Comparison of ENCODE assay signal across 8 cellular contexts in the genomic region with DNA sequence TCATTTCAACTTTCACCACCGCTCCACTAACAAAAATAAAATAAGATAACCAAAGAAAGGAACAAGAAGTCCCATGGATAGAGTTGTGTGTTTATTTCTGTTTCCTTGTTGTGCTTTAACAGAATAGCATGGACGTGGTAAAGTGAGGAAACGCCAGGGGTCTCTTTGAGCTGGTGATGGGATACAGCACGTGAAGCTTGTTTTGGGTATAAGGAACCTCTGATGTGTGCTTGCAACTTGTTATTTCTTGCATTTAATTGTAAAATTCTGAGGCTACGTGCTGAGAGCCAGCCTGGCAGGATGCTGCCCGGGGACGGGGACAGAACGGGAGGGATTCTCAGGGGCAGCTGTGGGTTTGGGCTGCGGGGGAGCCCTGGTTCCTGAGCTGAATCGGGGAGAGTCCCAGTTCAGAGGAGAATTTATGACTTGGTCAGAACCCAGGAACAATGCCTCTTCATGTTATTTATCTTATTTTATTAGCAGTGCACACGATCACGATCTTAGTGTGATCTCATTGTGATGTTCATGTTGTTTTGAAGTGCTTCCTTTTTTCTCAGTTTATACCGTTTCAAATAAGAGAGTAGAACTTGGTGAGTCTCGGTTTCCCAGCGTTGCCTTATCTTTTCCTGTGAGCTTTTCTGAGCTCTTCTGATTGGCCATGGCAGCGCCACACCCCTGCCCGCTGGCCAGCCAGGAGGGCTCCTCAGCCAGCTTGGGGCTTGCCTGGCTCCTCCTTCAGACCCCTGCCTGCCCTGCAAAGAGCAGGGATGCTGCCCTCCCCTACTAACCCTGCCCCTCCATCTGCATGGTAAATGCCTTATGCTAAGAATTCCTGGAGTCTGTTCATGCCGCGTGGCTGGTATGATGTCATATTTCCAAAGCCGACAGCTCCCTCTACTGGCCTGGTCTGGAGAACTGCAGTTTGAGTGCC.
DNase-seq lines count a peak whose midpoint lies in the region; ATAC-seq, FAIRE-seq and TF ChIP-seq lines count a peak whose summit lies in the region.

No MANE protein-coding gene starts in this region.

- peak; percentile 21 for ATAC-seq in GM18499 (IDR thresholded peaks at IDR 0.05; ENCODE audit: insufficient read depth, unreplicated experiment)
- ATAC-seq in HG02938 (IDR thresholded peaks at IDR 0.05; ENCODE audit: unreplicated experiment): peak; percentile 27
- ATAC-seq in aorta (ENCODE audit: low FRiP score): peak; percentile 97

- H3K36me3 Mint-ChIP-seq in T-helper 2 cell treated with Interferon-gamma antibody and Interleukin-4, amounts not matched to agents 5 μg/mL and 100 μg/mL, for 36 hours (ENCODE audit: low read depth): peaks cover 2% of the 10 kb centered on the region
- H3K36me3 Mint-ChIP-seq in astrocyte (ENCODE audit: low read depth, unreplicated experiment): peaks cover 14% of the 10 kb centered on the region

- H3K9me3 ChIP-seq in astrocyte (ENCODE audit: insufficient read depth, low read depth, low read length): no peaks in the 10 kb centered on the region
- no peaks in the 10 kb centered on the region for H3K9me3 ChIP-seq in aorta (ENCODE audit: control insufficient read depth, low read length)

- peak overlapping the region; percentile 83 for H3K4me3 Mint-ChIP-seq in T-helper 2 cell treated with Interferon-gamma antibody and Interleukin-4, amounts not matched to agents 5 μg/mL and 100 μg/mL, for 36 hours
- peak overlapping the region; percentile 74 for H3K4me3 Mint-ChIP-seq in astrocyte (ENCODE audit: unreplicated experiment)

- no peaks in the 10 kb centered on the region for H4K20me1 ChIP-seq in astrocyte (ENCODE audit: insufficient read depth, low read length)

- H3K4me2 ChIP-seq in astrocyte (ENCODE audit: low read length): peak overlapping the region; percentile 80

- H3K27ac ChIP-seq in astrocyte (ENCODE audit: low read depth, low read length) (peak overlapping the region; percentile 27), rectal smooth muscle tissue (ENCODE audit: low read depth, low read length) (peak overlapping the region; percentile 12), aorta (ENCODE audit: low read depth in 1 of 2, low read length in 2 of 2) (peak overlapping the region; percentile 2 to 46)

- 1 to 2% methylated on average over 20 of the region's 20 CpGs for WGBS in aorta, 2 donors

- H3K4me1 ChIP-seq in astrocyte (ENCODE audit: insufficient read depth, low read length) (peaks cover 15% of the 10 kb centered on the region), rectal smooth muscle tissue (ENCODE audit: control insufficient read depth, insufficient read depth, low read length) (peaks cover 3% of the 10 kb centered on the region), aorta (ENCODE audit: control insufficient read depth in 1 of 2, insufficient read depth in 2 of 2, low read length in 2 of 2) (no peaks in the 10 kb centered on the region)

- H3K4me3 ChIP-seq in astrocyte (ENCODE audit: insufficient read depth, low read depth, low read length) (peak overlapping the region; percentile 25), rectal smooth muscle tissue (ENCODE audit: low read length) (peak overlapping the region; percentile 61), aorta (ENCODE audit: low read length in 2 of 2) (peak overlapping the region in 1 of 2 donors; percentile 15)

- peak overlapping the region; percentile 85 for H3K27ac Mint-ChIP-seq in T-helper 2 cell treated with Interferon-gamma antibody and Interleukin-4, amounts not matched to agents 5 μg/mL and 100 μg/mL, for 36 hours
- H3K27ac Mint-ChIP-seq in astrocyte (ENCODE audit: unreplicated experiment): peak overlapping the region; percentile 70

- intact Hi-C loops in aorta (cut with DNase I): loop anchor here (1.0 to 10.0 kb wide), 4 partner anchors 174 to 345 kb away; no protein-coding TSS in a partner anchor

- H3K27me3 ChIP-seq in astrocyte (ENCODE audit: insufficient read depth, low read length) (no peaks in the 10 kb centered on the region), rectal smooth muscle tissue (ENCODE audit: control insufficient read depth, insufficient read depth, low read length) (no peaks in the 10 kb centered on the region), aorta (ENCODE audit: control insufficient read depth in 1 of 2, insufficient read depth in 2 of 2, low read length in 1 of 2) (no peaks in the 10 kb centered on the region)

- H3K79me2 ChIP-seq in astrocyte (ENCODE audit: insufficient read depth, low read length): no peaks in the 10 kb centered on the region

- H3K9me3 Mint-ChIP-seq in T-helper 2 cell treated with Interferon-gamma antibody and Interleukin-4, amounts not matched to agents 5 μg/mL and 100 μg/mL, for 36 hours: peaks cover 5% of the 10 kb centered on the region
- H3K9me3 Mint-ChIP-seq in astrocyte (ENCODE audit: unreplicated experiment): peaks cover 6% of the 10 kb centered on the region

- H3K36me3 ChIP-seq in astrocyte (ENCODE audit: insufficient read depth, low read length): no peaks in the 10 kb centered on the region
- no peaks in the 10 kb centered on the region for H3K36me3 ChIP-seq in rectal smooth muscle tissue (ENCODE audit: control insufficient read depth, insufficient read depth, low read length)
- H3K36me3 ChIP-seq in aorta (ENCODE audit: control insufficient read depth in 1 of 2, insufficient read depth in 2 of 2, low read length in 1 of 2): no peaks in the 10 kb centered on the region

- peak overlapping the region; percentile 62 for H3K9ac ChIP-seq in astrocyte (ENCODE audit: low read length)
- H3K9ac ChIP-seq in rectal smooth muscle tissue (ENCODE audit: low read length): no peak overlapping the region

- FAIRE-seq in astrocyte (lab: Jason Lieb, UNC): no peak

- no peaks in the 10 kb centered on the region for H3K27me3 Mint-ChIP-seq in T-helper 2 cell treated with Interferon-gamma antibody and Interleukin-4, amounts not matched to agents 5 μg/mL and 100 μg/mL, for 36 hours (ENCODE audit: low read depth)
- peaks cover 4% of the 10 kb centered on the region for H3K27me3 Mint-ChIP-seq in astrocyte (ENCODE audit: low read depth, unreplicated experiment)

- peak; percentile 93 for TF ChIP-seq CTCF in astrocyte (IDR thresholded peaks at IDR 0.05; ENCODE audit: insufficient read depth, low read depth, low read length)

- peak; percentile 99 for DNase-seq in NCI-H1694 (lab: John Stamatoyannopoulos, UW)
- peak; percentile 73 for DNase-seq in T-helper 2 cell treated with Interferon-gamma antibody and Interleukin-4, amounts not matched to agents 5 μg/mL and 100 μg/mL, for 36 hours (ENCODE audit: low spot score)
- peak; percentile 96 for DNase-seq in astrocyte (ENCODE audit: low read depth)
- DNase-seq in hepatic stellate cell (ENCODE audit: low spot score): peak; percentile 99
- peak; percentile 93 for DNase-seq in aorta

- H3K4me1 Mint-ChIP-seq in T-helper 2 cell treated with Interferon-gamma antibody and Interleukin-4, amounts not matched to agents 5 μg/mL and 100 μg/mL, for 36 hours (ENCODE audit: low read depth): peaks cover 37% of the 10 kb centered on the region
- peaks cover 23% of the 10 kb centered on the region for H3K4me1 Mint-ChIP-seq in astrocyte (ENCODE audit: low read depth, unreplicated experiment)

- H2AFZ ChIP-seq in astrocyte (ENCODE audit: low read depth, low read length): peak overlapping the region; percentile 57

Comparison
In these comparisons a context has a peak if more than half of its experiments do, and no peak if none do; other contexts are left out.
1. ATAC-seq: peak in every context shown above with its lines; median percentile 97 in aorta; 27 in HG02938; 21 in GM18499.